ENCODE assay signal across 8 cellular contexts in the genomic region with DNA sequence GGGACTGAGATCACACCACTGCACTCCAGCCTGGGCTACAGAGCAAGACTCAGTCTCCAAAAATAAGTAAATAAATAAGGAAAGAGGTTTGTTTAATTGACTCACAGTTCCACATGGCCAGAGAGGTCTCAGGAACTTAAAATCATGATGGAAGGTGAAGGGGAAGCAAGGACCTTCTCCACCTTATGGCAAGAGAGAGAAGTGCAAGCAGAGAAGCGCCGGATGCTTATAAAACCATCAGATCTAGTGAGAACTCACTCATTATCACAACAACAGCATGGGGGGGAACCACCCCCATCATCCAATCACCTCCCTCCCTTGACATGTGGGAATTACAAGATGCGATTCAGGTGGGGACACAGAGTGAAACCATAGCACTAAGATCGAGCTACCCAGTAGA. TPM values are rescaled to one million over a fixed set of nuclear protein-coding genes. Genes with fewer than 3 reads are reported as not detected.
DNase-seq lines count a peak whose midpoint lies in the region; ATAC-seq, FAIRE-seq and TF ChIP-seq lines count a peak whose summit lies in the region.

No MANE protein-coding gene starts in this region.

- no peak overlapping the region for H2BK120ac ChIP-seq in mesendoderm (ENCODE audit: low read depth, low read length)

- no peak overlapping the region for H2AK5ac ChIP-seq in mesendoderm (ENCODE audit: low read length)

- intact Hi-C loops in activated CD4-positive, alpha-beta T cell treated with anti-CD3 and anti-CD28 coated beads, Interleukin-2, amount 10 ng/mL, durations not matched to agents 24 days and 14 days (cut with micrococcal nuclease), result no loop called here

- H3K36me3 ChIP-seq in mesendoderm (ENCODE audit: control insufficient read depth, insufficient read depth, low read length) (no peaks in the 10 kb centered on the region), Peyer's patch (no peaks in the 10 kb centered on the region)

- H3K79me1 ChIP-seq in mesendoderm (ENCODE audit: low read length), result no peaks in the 10 kb centered on the region

- H3K27ac ChIP-seq in RWPE1 (no peak overlapping the region), mesendoderm (ENCODE audit: low read depth, low read length) (no peak overlapping the region), Peyer's patch (no peak overlapping the region)

- no peak overlapping the region for H3K27ac Mint-ChIP-seq in activated CD4-positive, alpha-beta T cell treated with anti-CD3 and anti-CD28 coated beads, Interleukin-2, amount 10 ng/mL, durations not matched to agents 24 days and 14 days

- no peak overlapping the region for H3K4me3 ChIP-seq in mesendoderm (ENCODE audit: low read length)
- H3K4me3 ChIP-seq in Peyer's patch, result no peak overlapping the region

- H3K9ac ChIP-seq in mesendoderm (ENCODE audit: low read length), result peak overlapping the region; percentile 23

- H3K18ac ChIP-seq in mesendoderm (ENCODE audit: low read length), result peak overlapping the region; percentile 71

- no peak for TF ChIP-seq POLR2A in Peyer's patch (IDR thresholded peaks at IDR 0.05)

- no peak overlapping the region for H4K5ac ChIP-seq in mesendoderm (ENCODE audit: low read length)

- H3K79me2 ChIP-seq in mesendoderm (ENCODE audit: control insufficient read depth, insufficient read depth, low read length), result peaks cover 8% of the 10 kb centered on the region

- ATAC-seq in HG02642 (IDR thresholded peaks at IDR 0.05; ENCODE audit: poor library complexity, unreplicated experiment), result peak; percentile 84

- WGBS in mesendoderm (ENCODE audit: extremely low coverage, insufficient coverage, low lambda C conversion rate), result no CpG with 5 or more reads among the region's 4 CpGs

- H3K23ac ChIP-seq in mesendoderm (ENCODE audit: low read length), result no peak overlapping the region

- POLR2A ChIA-PET in RWPE1 (lab: Yijun Ruan, JAX; ENCODE audit: low non-redundant PET), result no interaction called here
- POLR2A ChIA-PET in GM10248 (lab: Yijun Ruan, JAX), result no interaction called here

- H3K4ac ChIP-seq in mesendoderm (ENCODE audit: low read depth, low read length), result peak overlapping the region; percentile 59

- H3K4me2 ChIP-seq in mesendoderm (ENCODE audit: low read length), result no peak overlapping the region

- no peak overlapping the region for H4K8ac ChIP-seq in mesendoderm (ENCODE audit: low read depth, low read length)

- TF ChIP-seq CTCF in RWPE1 (conservative IDR thresholded peaks at IDR 0.05; ENCODE audit: low read depth) (peak; percentile 41), GM10248 (IDR thresholded peaks at IDR 0.05; ENCODE audit: control extremely low read depth, extremely low read depth, low read depth, missing control alignments) (no peak), Peyer's patch (IDR thresholded peaks at IDR 0.05) (peak in 3 of 6 experiments; percentile 17 to 41 (median 18))

- peaks cover 3% of the 10 kb centered on the region for H3K27me3 Mint-ChIP-seq in activated CD4-positive, alpha-beta T cell treated with anti-CD3 and anti-CD28 coated beads, Interleukin-2, amount 10 ng/mL, durations not matched to agents 24 days and 14 days

- CTCF ChIA-PET in RWPE1 (lab: Yijun Ruan, JAX), result interaction anchor here (0.5 to 0.7 kb wide), 2 partner anchors 325 to 373 kb away, joined by 3 read pairs; no protein-coding TSS in a partner anchor
- CTCF ChIA-PET in GM10248 (lab: Yijun Ruan, JAX), result interaction anchor here (1.4 to 3.8 kb wide), 3 partner anchors 11 to 18 kb away, joined by 3 to 30 read pairs (median 6); no protein-coding TSS in a partner anchor

- H3K9me3 Mint-ChIP-seq in activated CD4-positive, alpha-beta T cell treated with anti-CD3 and anti-CD28 coated beads, Interleukin-2, amount 10 ng/mL, durations not matched to agents 24 days and 14 days, result no peaks in the 10 kb centered on the region

- H3K4me1 ChIP-seq in mesendoderm (ENCODE audit: control insufficient read depth, low read depth, low read length) (peaks cover 6% of the 10 kb centered on the region), Peyer's patch (no peaks in the 10 kb centered on the region)

- no peaks in the 10 kb centered on the region for H3K4me1 Mint-ChIP-seq in activated CD4-positive, alpha-beta T cell treated with anti-CD3 and anti-CD28 coated beads, Interleukin-2, amount 10 ng/mL, durations not matched to agents 24 days and 14 days

- no peaks in the 10 kb centered on the region for H3K27me3 ChIP-seq in mesendoderm (ENCODE audit: insufficient read depth, low read length, poor library complexity)
- no peaks in the 10 kb centered on the region for H3K27me3 ChIP-seq in Peyer's patch

- H3K4me3 Mint-ChIP-seq in activated CD4-positive, alpha-beta T cell treated with anti-CD3 and anti-CD28 coated beads, Interleukin-2, amount 10 ng/mL, durations not matched to agents 24 days and 14 days, result no peak overlapping the region

- DNase-seq in GM18507 (ENCODE audit: extremely low spot score, insufficient read length, low read depth) (no peak), RWPE1 (ENCODE audit: low spot score) (no peak), mesendoderm (peak; percentile 89), GM10248 (ENCODE audit: extremely low spot score) (no peak), retina (no peak), Peyer's patch (no peak)
- DNase-seq in activated CD4-positive, alpha-beta T cell treated with anti-CD3 and anti-CD28 coated beads, Interleukin-2, amount 10 ng/mL, durations not matched to agents 24 days and 14 days, result no peak

- no peaks in the 10 kb centered on the region for H3K36me3 Mint-ChIP-seq in activated CD4-positive, alpha-beta T cell treated with anti-CD3 and anti-CD28 coated beads, Interleukin-2, amount 10 ng/mL, durations not matched to agents 24 days and 14 days (ENCODE audit: low read depth)

- H2BK5ac ChIP-seq in mesendoderm (ENCODE audit: low read length), result peak overlapping the region; percentile 28

- peaks cover 0 to 4% (median 0%) of the 10 kb centered on the region in 4 donors for H3K9me3 ChIP-seq in Peyer's patch

- H3K56ac ChIP-seq in mesendoderm (ENCODE audit: low read length), result peak overlapping the region; percentile 77

- peak; percentile 72 for FAIRE-seq in GM18507 (lab: Jason Lieb, UNC)

- no peak overlapping the region for H2BK15ac ChIP-seq in mesendoderm (replicated peaks; ENCODE audit: low read depth)

RNA-seq across cellular contexts. Expression of a gene that starts 22.8 kb away (rescaled TPM):
- polyA plus RNA-seq in mesendoderm (2013, experiment 1 of 2), result 27.9 TPM
- polyA plus RNA-seq in mesendoderm (2013, experiment 2 of 2), result 28.8 TPM
- total RNA-seq in Peyer's patch, result 100 to 1,000 TPM in 3 of 4 donors, 10 to 100 TPM in 1; 55.0 to 298 (median 138) TPM
- total RNA-seq in activated CD4-positive, alpha-beta T cell treated with anti-CD3 and anti-CD28 coated beads, Interleukin-2, amount 10 ng/mL, durations not matched to agents 24 days and 14 days, result 0.35 and 0.90 TPM in 2 replicates

Comparison
In these comparisons a context has a peak if more than half of its experiments do, and no peak if none do; other contexts are left out.
1. RNA of a gene that starts 22.8 kb away (total RNA-seq): 55.0 to 298 TPM in Peyer's patch; 0.35 to 0.90 TPM in activated CD4-positive, alpha-beta T cell treated with anti-CD3 and anti-CD28 coated beads, Interleukin-2, amount 10 ng/mL, durations not matched to agents 24 days and 14 days; every median in the first group is over 10 times any median in the second.